Comparison of ENCODE assay signal across 19 cellular contexts in genomic region chrX:153209347-153209746, GRCh38. TPM values are rescaled to one million over a fixed set of nuclear protein-coding genes. Genes with fewer than 3 reads are reported as not detected.
DNase-seq lines count a peak whose midpoint lies in the region; ATAC-seq, FAIRE-seq and TF ChIP-seq lines count a peak whose summit lies in the region.
"Had no signal": no experiment of that assay in that cellular context is flagged by ENCODE, and none has a peak within 500 bp of the region (broad histone marks: within the 10 kb centered on the region; RNA-seq: fewer than 3 reads in every experiment).

No MANE protein-coding gene starts in this region.

- POLR2A ChIA-PET in PC-3 (lab: Charles Lee; ENCODE audit: unreplicated experiment) = no interaction called here

- no peak overlapping the region for H3K4me2 ChIP-seq in PC-3 (ENCODE audit: low read length)
- H3K4me2 ChIP-seq: BLaER1 treated with 17β-estradiol and CSF1 and Interleukin-3, amounts not matched to agents 10 nM and 100 nM; GM23338 had no signal

- DNase-seq in PC-3 = peak; percentile 1
- peak; percentile 1 for DNase-seq in bronchial epithelial cell (ENCODE audit: low read depth)
- DNase-seq in lower lobe of right lung = no peak
- DNase-seq in SJCRH30 = no peak
- no peak for DNase-seq in breast epithelium (ENCODE audit: low spot score in 2 of 2)
- no peak for DNase-seq in foreskin fibroblast
- DNase-seq in SKM-1 (lab: John Stamatoyannopoulos, UW; ENCODE audit: unreplicated experiment) = no peak
- DNase-seq: 8988T; ACHN; CD4-positive, CD25-positive, alpha-beta regulatory T cell; DMS79; H7 had no signal

- H2AFZ ChIP-seq in ACC112 (ENCODE audit: low read length, unreplicated experiment) = no peak overlapping the region
- H2AFZ ChIP-seq in PC-3 (ENCODE audit: low read length) = no peak overlapping the region
- H2AFZ ChIP-seq: GM23338 had no signal

- H3K79me2 ChIP-seq in ACC112 (ENCODE audit: control insufficient read depth, insufficient read depth, low read length, unreplicated experiment) = no peaks in the 10 kb centered on the region
- no peaks in the 10 kb centered on the region for H3K79me2 ChIP-seq in PC-3 (ENCODE audit: low read length)

- CTCF ChIA-PET in PC-3 (lab: Charles Lee) = no interaction called here

- no TSS peak for BruUV-seq in PC-3 (replicated peaks; lab: Mats Ljungman, UMichigan)

- no peak for TF ChIP-seq CTCF in PC-3 (conservative IDR thresholded peaks at IDR 0.05; ENCODE audit: low read depth, low read length)
- no peak for TF ChIP-seq CTCF in bronchial epithelial cell (IDR thresholded peaks at IDR 0.05; ENCODE audit: insufficient read depth, low read length, severe bottlenecking)
- TF ChIP-seq CTCF in lower lobe of right lung (IDR thresholded peaks at IDR 0.05) = no peak
- no peak for TF ChIP-seq CTCF in breast epithelium (IDR thresholded peaks at IDR 0.05)
- no peak for TF ChIP-seq CTCF in foreskin fibroblast (IDR thresholded peaks at IDR 0.05; ENCODE audit: low read depth, low read length)

- intact Hi-C loops in PC-3 (cut with micrococcal nuclease) = no loop called here
- intact Hi-C loops in lower lobe of right lung (cut with DNase I) = no loop called here
- intact Hi-C loops in breast epithelium (cut with DNase I; ENCODE audit: low total_unique reads) = no loop called here

- no peak for FAIRE-seq in bronchial epithelial cell (lab: Jason Lieb, UNC)
- FAIRE-seq: GM12878, GM18507 had no signal

- no peaks in the 10 kb centered on the region for H4K20me1 ChIP-seq in PC-3 (ENCODE audit: low read length)
- H4K20me1 ChIP-seq: BLaER1 treated with 17β-estradiol and CSF1 and Interleukin-3, amounts not matched to agents 10 nM and 100 nM had no signal

- H3K9me3 ChIP-seq in PC-3 (ENCODE audit: low read length) (no peaks in the 10 kb centered on the region), lower lobe of right lung (no peaks in the 10 kb centered on the region), SJCRH30 (replicated peaks) (no peaks in the 10 kb centered on the region), breast epithelium (peaks cover 0 to 12% of the 10 kb centered on the region in 2 donors)

- no peaks in the 10 kb centered on the region for H3F3A ChIP-seq in PC-3 (ENCODE audit: low read length, unreplicated experiment)

- TF ChIP-seq POLR2A in breast epithelium (IDR thresholded peaks at IDR 0.05) = no peak

- H3K36me3 ChIP-seq in ACC112 (ENCODE audit: insufficient read depth, low read length) = no peaks in the 10 kb centered on the region
- no peaks in the 10 kb centered on the region for H3K36me3 ChIP-seq in PC-3 (ENCODE audit: low read depth, low read length)
- H3K36me3 ChIP-seq in bronchial epithelial cell (ENCODE audit: control insufficient read depth, insufficient read depth, low read length) = no peaks in the 10 kb centered on the region
- H3K36me3 ChIP-seq in lower lobe of right lung = no peaks in the 10 kb centered on the region
- H3K36me3 ChIP-seq in SJCRH30 = no peaks in the 10 kb centered on the region
- H3K36me3 ChIP-seq in breast epithelium = no peaks in the 10 kb centered on the region
- H3K36me3 ChIP-seq: BLaER1 treated with 17β-estradiol and CSF1 and Interleukin-3, amounts not matched to agents 10 nM and 100 nM had no signal

- no peaks in the 10 kb centered on the region for H3K9me2 ChIP-seq in PC-3 (replicated peaks; ENCODE audit: low read length)

- H3K4me3 ChIP-seq in ACC112 (ENCODE audit: low read depth, low read length) (no peak overlapping the region), PC-3 (ENCODE audit: low read length) (no peak overlapping the region), bronchial epithelial cell (ENCODE audit: low read depth, low read length) (no peak overlapping the region), lower lobe of right lung (no peak overlapping the region), SJCRH30 (no peak overlapping the region), breast epithelium (no peak overlapping the region), foreskin fibroblast (ENCODE audit: low read depth in 1 of 2, low read length in 2 of 2) (no peak overlapping the region)
- H3K4me3 ChIP-seq: BLaER1 treated with 17β-estradiol and CSF1 and Interleukin-3, amounts not matched to agents 10 nM and 100 nM; GM12878; GM23338 had no signal

- no peaks in the 10 kb centered on the region for H3K27me3 ChIP-seq in ACC112 (ENCODE audit: insufficient read depth, low read length)
- H3K27me3 ChIP-seq in PC-3 (ENCODE audit: low read length) = peaks cover 62% of the 10 kb centered on the region
- peaks cover 2% of the 10 kb centered on the region for H3K27me3 ChIP-seq in bronchial epithelial cell (ENCODE audit: control insufficient read depth, insufficient read depth, low read length)
- H3K27me3 ChIP-seq in lower lobe of right lung (ENCODE audit: low read depth) = no peaks in the 10 kb centered on the region
- no peaks in the 10 kb centered on the region for H3K27me3 ChIP-seq in SJCRH30
- peaks cover 0 to 39% of the 10 kb centered on the region in 2 donors for H3K27me3 ChIP-seq in breast epithelium

- ATAC-seq in PC-3 (no peak), lower lobe of right lung (peak; percentile 78 to 89)
- ATAC-seq: GM12878, GM23338 had no signal

- H3K4me1 ChIP-seq in ACC112 (ENCODE audit: control insufficient read depth, insufficient read depth, low read length, unreplicated experiment) = peaks cover 11% of the 10 kb centered on the region
- H3K4me1 ChIP-seq in PC-3 (ENCODE audit: insufficient read depth, low read length) = no peaks in the 10 kb centered on the region
- no peaks in the 10 kb centered on the region for H3K4me1 ChIP-seq in lower lobe of right lung
- no peaks in the 10 kb centered on the region for H3K4me1 ChIP-seq in SJCRH30
- no peaks in the 10 kb centered on the region for H3K4me1 ChIP-seq in breast epithelium
- H3K4me1 ChIP-seq: BLaER1 treated with 17β-estradiol and CSF1 and Interleukin-3, amounts not matched to agents 10 nM and 100 nM had no signal

- H3K9ac ChIP-seq in PC-3 (ENCODE audit: low read length) = no peak overlapping the region
- H3K9ac ChIP-seq: BLaER1 treated with 17β-estradiol and CSF1 and Interleukin-3, amounts not matched to agents 10 nM and 100 nM had no signal

- H3K27ac ChIP-seq in ACC112 (ENCODE audit: low read depth, low read length) (peak overlapping the region; percentile 74), PC-3 (ENCODE audit: low read length) (no peak overlapping the region), lower lobe of right lung (no peak overlapping the region), SJCRH30 (no peak overlapping the region), breast epithelium (no peak overlapping the region)
- H3K27ac ChIP-seq: BLaER1 treated with 17β-estradiol and CSF1 and Interleukin-3, amounts not matched to agents 10 nM and 100 nM; HL-60 had no signal

RNA-seq across cellular contexts. Expression of gene MAGEA1, which starts 30.3 kb away (rescaled TPM):
- total RNA-seq in PC-3 (2014; rRNA removed) = 0.07 TPM in 1 of 2 replicates, not detected in the other
- total RNA-seq in bronchial epithelial cell = not detected in 2 replicates
- total RNA-seq in lower lobe of right lung = not detected
- total RNA-seq in SJCRH30 (2014; rRNA removed; shearing (Covaris generic)) = not detected in 2 replicates
- total RNA-seq in breast epithelium = not detected
- total RNA-seq: CD4-positive, CD25-positive, alpha-beta regulatory T cell; G401; GM12878; GM23338; H7 had no signal

Comparison
In these comparisons a context has a peak if more than half of its experiments do, and no peak if none do; other contexts are left out.
1. DNase-seq: peak in PC-3 (single experiment) and bronchial epithelial cell (single experiment); none in lower lobe of right lung (single experiment), SJCRH30 (0 of 2), breast epithelium (0 of 2), foreskin fibroblast (0 of 2) and SKM-1 (single experiment).